Comparison of ENCODE assay signal across 9 cellular contexts in the genomic region with DNA sequence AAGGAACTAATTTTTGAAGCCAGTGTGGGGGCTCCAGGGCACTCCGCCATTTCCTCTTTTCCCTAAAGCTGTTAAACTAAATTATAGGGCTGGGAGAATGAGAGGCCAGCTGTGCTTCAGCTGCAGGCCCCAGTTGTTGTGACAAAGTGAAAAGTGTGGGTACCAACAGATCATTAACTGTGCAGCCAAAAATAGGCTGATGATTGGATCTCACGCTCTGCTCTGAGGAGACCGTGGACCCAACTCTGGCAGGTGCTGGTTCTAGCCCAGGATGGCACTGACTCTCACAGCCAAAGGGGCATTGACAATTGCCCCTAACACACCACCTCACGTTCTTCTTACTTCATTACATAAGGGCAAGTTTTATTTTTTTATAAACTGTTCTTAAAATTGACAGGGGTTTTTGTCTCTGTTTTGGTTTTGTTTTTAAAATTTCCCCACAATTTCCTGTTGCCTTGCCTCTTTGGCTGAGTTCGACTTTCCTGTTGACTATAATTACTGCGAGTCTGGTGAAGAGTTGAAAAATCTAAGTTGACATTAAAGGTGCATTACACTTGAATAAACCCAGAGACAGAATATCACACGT.
DNase-seq lines count a peak whose midpoint lies in the region; ATAC-seq and TF ChIP-seq lines count a peak whose summit lies in the region.
"Had no signal": no experiment of that assay in that cellular context is flagged by ENCODE, and none has a peak within 500 bp of the region (broad histone marks: within the 10 kb centered on the region; RNA-seq: fewer than 3 reads in every experiment).

No MANE protein-coding gene starts in this region.

- no peaks in the 10 kb centered on the region for H3K4me1 Mint-ChIP-seq in osteocyte (ENCODE audit: unreplicated experiment)

- ATAC-seq in GM18511 (IDR thresholded peaks at IDR 0.05; ENCODE audit: unreplicated experiment) = peak; percentile 88
- peak; percentile 73 for ATAC-seq in GM21515 (IDR thresholded peaks at IDR 0.05; ENCODE audit: unreplicated experiment)
- ATAC-seq in HG03469 (IDR thresholded peaks at IDR 0.05; ENCODE audit: unreplicated experiment) = peak; percentile 43
- ATAC-seq in left lung = no peak

- no peak overlapping the region for H3K27ac Mint-ChIP-seq in osteocyte (ENCODE audit: unreplicated experiment)

- H3K4me1 ChIP-seq in left lung = no peaks in the 10 kb centered on the region

- intact Hi-C loops in left lung (cut with DNase I) = no loop called here

- TF ChIP-seq CTCF in left lung (IDR thresholded peaks at IDR 0.05) (no peak), osteocyte (IDR thresholded peaks at IDR 0.05) (no peak)

- DNase-seq in left lung = no peak
- DNase-seq in hepatic stellate cell (ENCODE audit: low spot score) = no peak
- DNase-seq in ACHN = no peak
- no peak for DNase-seq in H7
- DNase-seq in osteocyte (ENCODE audit: extremely low spot score, unreplicated experiment) = no peak

- H3K4me3 ChIP-seq in left lung = no peak overlapping the region
- no peak overlapping the region for H3K4me3 ChIP-seq in H7 (ENCODE audit: insufficient read depth, low read depth, low read length)
- H3K4me3 ChIP-seq: lung had no signal

- no peaks in the 10 kb centered on the region for H3K36me3 Mint-ChIP-seq in osteocyte (ENCODE audit: unreplicated experiment)

- H3K9me3 Mint-ChIP-seq in osteocyte (ENCODE audit: unreplicated experiment) = peaks cover 16% of the 10 kb centered on the region

- H3K27me3 ChIP-seq in left lung (no peaks in the 10 kb centered on the region), H7 (ENCODE audit: control insufficient read depth, insufficient read depth, low read length) (no peaks in the 10 kb centered on the region)

- H3K4me3 Mint-ChIP-seq in osteocyte (ENCODE audit: unreplicated experiment) = no peak overlapping the region

- no peaks in the 10 kb centered on the region for H3K36me3 ChIP-seq in left lung
- no peaks in the 10 kb centered on the region for H3K36me3 ChIP-seq in H7 (replicated peaks; ENCODE audit: control insufficient read depth, insufficient read depth, low read length)

- no peaks in the 10 kb centered on the region for H3K9me3 ChIP-seq in left lung

- in situ Hi-C loops in ACHN (cut with HindIII; ENCODE audit: low pct_ligation_motif_present, low pct_unique_long_range_greater_than_20kb, low sequenced_read_pairs) = no loop called here

- H3K27ac ChIP-seq in left lung = peak overlapping the region; percentile 7 to 43

- H3K27me3 Mint-ChIP-seq in osteocyte (ENCODE audit: unreplicated experiment) = no peaks in the 10 kb centered on the region
